In the genomic region with DNA sequence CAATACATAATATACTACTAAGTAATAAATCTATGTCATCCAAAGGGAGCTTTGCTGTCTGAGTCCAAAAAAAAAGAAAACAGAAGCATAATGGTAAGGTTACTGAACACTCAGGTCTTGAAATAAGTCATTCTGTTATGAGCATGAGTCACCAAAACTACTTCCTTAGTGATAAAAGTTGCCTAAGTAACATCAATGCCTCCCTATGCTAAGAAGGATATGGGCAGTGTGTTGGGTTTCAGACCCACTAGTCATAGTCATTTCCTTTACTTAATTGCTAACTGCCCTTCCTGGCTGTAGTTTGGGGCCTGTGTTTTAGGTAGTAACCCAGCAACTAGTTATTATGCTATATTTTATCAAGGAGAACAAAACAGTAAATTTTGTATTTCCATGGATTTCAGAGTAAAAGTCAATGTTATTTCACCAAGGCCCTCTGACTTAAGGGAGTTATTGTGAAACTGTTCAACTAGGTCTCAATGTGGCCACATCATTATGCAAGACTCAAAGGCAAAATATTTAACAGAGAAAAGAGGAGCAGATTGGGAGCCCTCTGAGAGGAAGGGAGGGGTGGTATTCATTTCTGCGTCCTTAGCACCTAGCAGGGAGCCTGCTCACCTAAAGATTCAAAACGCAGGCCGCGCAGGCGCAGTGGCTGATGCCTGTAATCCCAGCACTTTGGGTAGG, we compare ENCODE assay signal across 1 cellular context.
TF ChIP-seq lines count a peak whose summit lies in the region.

No MANE protein-coding gene starts in this region.

TF ChIP-seq in GM12878, 131 proteins besides CTCF, POLR2A, EP300 and RAD21 (continued from another document and continues in another):
- TF ChIP-seq, protein P1, sequence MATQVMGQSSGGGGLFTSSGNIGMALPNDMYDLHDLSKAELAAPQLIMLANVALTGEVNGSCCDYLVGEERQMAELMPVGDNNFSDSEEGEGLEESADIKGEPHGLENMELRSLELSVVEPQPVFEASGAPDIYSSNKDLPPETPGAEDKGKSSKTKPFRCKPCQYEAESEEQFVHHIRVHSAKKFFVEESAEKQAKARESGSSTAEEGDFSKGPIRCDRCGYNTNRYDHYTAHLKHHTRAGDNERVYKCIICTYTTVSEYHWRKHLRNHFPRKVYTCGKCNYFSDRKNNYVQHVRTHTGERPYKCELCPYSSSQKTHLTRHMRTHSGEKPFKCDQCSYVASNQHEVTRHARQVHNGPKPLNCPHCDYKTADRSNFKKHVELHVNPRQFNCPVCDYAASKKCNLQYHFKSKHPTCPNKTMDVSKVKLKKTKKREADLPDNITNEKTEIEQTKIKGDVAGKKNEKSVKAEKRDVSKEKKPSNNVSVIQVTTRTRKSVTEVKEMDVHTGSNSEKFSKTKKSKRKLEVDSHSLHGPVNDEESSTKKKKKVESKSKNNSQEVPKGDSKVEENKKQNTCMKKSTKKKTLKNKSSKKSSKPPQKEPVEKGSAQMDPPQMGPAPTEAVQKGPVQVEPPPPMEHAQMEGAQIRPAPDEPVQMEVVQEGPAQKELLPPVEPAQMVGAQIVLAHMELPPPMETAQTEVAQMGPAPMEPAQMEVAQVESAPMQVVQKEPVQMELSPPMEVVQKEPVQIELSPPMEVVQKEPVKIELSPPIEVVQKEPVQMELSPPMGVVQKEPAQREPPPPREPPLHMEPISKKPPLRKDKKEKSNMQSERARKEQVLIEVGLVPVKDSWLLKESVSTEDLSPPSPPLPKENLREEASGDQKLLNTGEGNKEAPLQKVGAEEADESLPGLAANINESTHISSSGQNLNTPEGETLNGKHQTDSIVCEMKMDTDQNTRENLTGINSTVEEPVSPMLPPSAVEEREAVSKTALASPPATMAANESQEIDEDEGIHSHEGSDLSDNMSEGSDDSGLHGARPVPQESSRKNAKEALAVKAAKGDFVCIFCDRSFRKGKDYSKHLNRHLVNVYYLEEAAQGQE (IDR thresholded peaks at IDR 0.05; ENCODE audit: low read depth, low read length) = no peak
- TF ChIP-seq IRF5 (IDR thresholded peaks at IDR 0.05; ENCODE audit: borderline replicate concordance) (no peak), JUND (IDR thresholded peaks at IDR 0.05; ENCODE audit: low read depth, low read length) (peak; percentile 70; the same call in 1 of the 2 replicates), ZNF274 (IDR thresholded peaks at IDR 0.05; ENCODE audit: insufficient read depth, insufficient read length) (no peak), RELA (IDR thresholded peaks at IDR 0.05; ENCODE audit: borderline replicate concordance, partially characterized antibody) (no peak), NFIC (IDR thresholded peaks at IDR 0.05; ENCODE audit: low read depth, low read length) (peak; percentile 75), EED (IDR thresholded peaks at IDR 0.05; ENCODE audit: low read depth) (peak; percentile 59), NR2F1 (conservative IDR thresholded peaks at IDR 0.05) (no peak), SMAD5 (IDR thresholded peaks at IDR 0.05; ENCODE audit: low read depth) (no peak), SPI1 (IDR thresholded peaks at IDR 0.05; ENCODE audit: borderline replicate concordance, insufficient read depth, low read depth, low read length) (peak; percentile 65; the same call in 1 of the 2 replicates), ZNF592 (IDR thresholded peaks at IDR 0.05) (no peak), CBFB (IDR thresholded peaks at IDR 0.05; ENCODE audit: low read depth) (no peak), BMI1 (IDR thresholded peaks at IDR 0.05; ENCODE audit: borderline replicate concordance) (peak; percentile 65; the same call in 1 of the 2 replicates), CHD2 (IDR thresholded peaks at IDR 0.05; ENCODE audit: borderline replicate concordance, low read depth, low read length) (peak; percentile 41; the same call in 1 of the 2 replicates), HCFC1 (IDR thresholded peaks at IDR 0.05; ENCODE audit: low read length) (no peak), TAF1 (IDR thresholded peaks at IDR 0.05; ENCODE audit: borderline replicate concordance, low read depth, low read length) (no peak), HSF1 (IDR thresholded peaks at IDR 0.05; ENCODE audit: low read depth, low read length) (no peak), MTA2 (IDR thresholded peaks at IDR 0.05; ENCODE audit: low read depth) (peak; percentile 87), IKZF2 (IDR thresholded peaks at IDR 0.05) (peak; percentile 79 to 81), NRF1 (conservative IDR thresholded peaks at IDR 0.05; ENCODE audit: low read depth, low read length) (no peak), TCF3 (IDR thresholded peaks at IDR 0.05; ENCODE audit: borderline replicate concordance, insufficient read depth, low read depth, low read length) (no peak), ZNF687 (IDR thresholded peaks at IDR 0.05) (no peak), ZBTB11 (CRISPR knock-in tag; IDR thresholded peaks at IDR 0.05) (no peak)
- TF ChIP-seq, protein P2, sequence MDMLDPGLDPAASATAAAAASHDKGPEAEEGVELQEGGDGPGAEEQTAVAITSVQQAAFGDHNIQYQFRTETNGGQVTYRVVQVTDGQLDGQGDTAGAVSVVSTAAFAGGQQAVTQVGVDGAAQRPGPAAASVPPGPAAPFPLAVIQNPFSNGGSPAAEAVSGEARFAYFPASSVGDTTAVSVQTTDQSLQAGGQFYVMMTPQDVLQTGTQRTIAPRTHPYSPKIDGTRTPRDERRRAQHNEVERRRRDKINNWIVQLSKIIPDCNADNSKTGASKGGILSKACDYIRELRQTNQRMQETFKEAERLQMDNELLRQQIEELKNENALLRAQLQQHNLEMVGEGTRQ (IDR thresholded peaks at IDR 0.05; ENCODE audit: borderline replicate concordance, low read depth, low read length) = no peak
- TF ChIP-seq, protein P3, sequence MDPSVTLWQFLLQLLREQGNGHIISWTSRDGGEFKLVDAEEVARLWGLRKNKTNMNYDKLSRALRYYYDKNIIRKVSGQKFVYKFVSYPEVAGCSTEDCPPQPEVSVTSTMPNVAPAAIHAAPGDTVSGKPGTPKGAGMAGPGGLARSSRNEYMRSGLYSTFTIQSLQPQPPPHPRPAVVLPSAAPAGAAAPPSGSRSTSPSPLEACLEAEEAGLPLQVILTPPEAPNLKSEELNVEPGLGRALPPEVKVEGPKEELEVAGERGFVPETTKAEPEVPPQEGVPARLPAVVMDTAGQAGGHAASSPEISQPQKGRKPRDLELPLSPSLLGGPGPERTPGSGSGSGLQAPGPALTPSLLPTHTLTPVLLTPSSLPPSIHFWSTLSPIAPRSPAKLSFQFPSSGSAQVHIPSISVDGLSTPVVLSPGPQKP (IDR thresholded peaks at IDR 0.05; ENCODE audit: low read depth, low read length) = no peak
- TF ChIP-seq, protein P4, sequence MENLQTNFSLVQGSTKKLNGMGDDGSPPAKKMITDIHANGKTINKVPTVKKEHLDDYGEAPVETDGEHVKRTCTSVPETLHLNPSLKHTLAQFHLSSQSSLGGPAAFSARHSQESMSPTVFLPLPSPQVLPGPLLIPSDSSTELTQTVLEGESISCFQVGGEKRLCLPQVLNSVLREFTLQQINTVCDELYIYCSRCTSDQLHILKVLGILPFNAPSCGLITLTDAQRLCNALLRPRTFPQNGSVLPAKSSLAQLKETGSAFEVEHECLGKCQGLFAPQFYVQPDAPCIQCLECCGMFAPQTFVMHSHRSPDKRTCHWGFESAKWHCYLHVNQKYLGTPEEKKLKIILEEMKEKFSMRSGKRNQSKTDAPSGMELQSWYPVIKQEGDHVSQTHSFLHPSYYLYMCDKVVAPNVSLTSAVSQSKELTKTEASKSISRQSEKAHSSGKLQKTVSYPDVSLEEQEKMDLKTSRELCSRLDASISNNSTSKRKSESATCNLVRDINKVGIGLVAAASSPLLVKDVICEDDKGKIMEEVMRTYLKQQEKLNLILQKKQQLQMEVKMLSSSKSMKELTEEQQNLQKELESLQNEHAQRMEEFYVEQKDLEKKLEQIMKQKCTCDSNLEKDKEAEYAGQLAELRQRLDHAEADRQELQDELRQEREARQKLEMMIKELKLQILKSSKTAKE (IDR thresholded peaks at IDR 0.05; ENCODE audit: low read depth, poor library complexity, severe bottlenecking) = no peak
